ENCODE assay signal across 19 cellular contexts in genomic region chr2:137935591-137935990, GRCh38. TPM values are rescaled to one million over a fixed set of nuclear protein-coding genes. Genes with fewer than 3 reads are reported as not detected.
DNase-seq lines count a peak whose midpoint lies in the region; ATAC-seq and TF ChIP-seq lines count a peak whose summit lies in the region.
"Had no signal": no experiment of that assay in that cellular context is flagged by ENCODE, and none has a peak within 500 bp of the region (broad histone marks: within the 10 kb centered on the region; RNA-seq: fewer than 3 reads in every experiment).

No MANE protein-coding gene starts in this region.

- peaks cover 4% of the 10 kb centered on the region for H3K9me3 Mint-ChIP-seq in nephron progenitor cell
- peaks cover 0 to 4% (median 0%) of the 10 kb centered on the region in 3 donors for H3K9me3 Mint-ChIP-seq in T-cell
- no peaks in the 10 kb centered on the region for H3K9me3 Mint-ChIP-seq in activated T-helper 1 cell treated with anti-CD3 and anti-CD28 coated beads, Interleukin-12 subunit alpha, Interleukin-12 subunit beta, Interleukin-2, Interleukin-4 antibody, amounts not matched to agents 30 ng/mL and 10 ng/mL and 1 ng/mL, durations not matched to agents 14 hours and 24 hours and 36 hours
- H3K9me3 Mint-ChIP-seq in stimulated activated memory B cell treated with anti-CD40 and anti-IgM and Interleukin-4, amounts not matched to agents 10 μg/mL and 1 μg/mL and 100 μg/mL, for 72 hours, result no peaks in the 10 kb centered on the region
- H3K9me3 Mint-ChIP-seq: GM23338 had no signal

- ATAC-seq in T-cell (replicated peaks in 1 of 4), result no peak
- no peak for ATAC-seq in stimulated activated memory B cell treated with anti-CD40 and anti-IgM and Interleukin-4, amounts not matched to agents 10 μg/mL and 1 μg/mL and 100 μg/mL, for 72 hours
- ATAC-seq in HG03460 (IDR thresholded peaks at IDR 0.05; ENCODE audit: unreplicated experiment), result no peak
- ATAC-seq: GM23338, HCT116, HepG2 had no signal

- peaks cover 31% of the 10 kb centered on the region for H3K4me1 Mint-ChIP-seq in nephron progenitor cell
- H3K4me1 Mint-ChIP-seq in T-cell, result no peaks in the 10 kb centered on the region
- H3K4me1 Mint-ChIP-seq in activated T-helper 1 cell treated with anti-CD3 and anti-CD28 coated beads, Interleukin-12 subunit alpha, Interleukin-12 subunit beta, Interleukin-2, Interleukin-4 antibody, amounts not matched to agents 30 ng/mL and 10 ng/mL and 1 ng/mL, durations not matched to agents 14 hours and 24 hours and 36 hours (ENCODE audit: low read depth), result no peaks in the 10 kb centered on the region
- no peaks in the 10 kb centered on the region for H3K4me1 Mint-ChIP-seq in stimulated activated memory B cell treated with anti-CD40 and anti-IgM and Interleukin-4, amounts not matched to agents 10 μg/mL and 1 μg/mL and 100 μg/mL, for 72 hours
- H3K4me1 Mint-ChIP-seq: GM23338 had no signal

- DNase-seq in M059J (ENCODE audit: low read depth) (peak; percentile 26), amniotic epithelial cell (ENCODE audit: low read depth) (peak; percentile 97), nephron progenitor cell (no peak), T-cell (no peak)
- DNase-seq in activated T-helper 1 cell treated with anti-CD3 and anti-CD28 coated beads, Interleukin-12 subunit alpha, Interleukin-12 subunit beta, Interleukin-2, Interleukin-4 antibody, amounts not matched to agents 30 ng/mL and 10 ng/mL and 1 ng/mL, durations not matched to agents 14 hours and 24 hours and 36 hours (ENCODE audit: low spot score), result no peak
- DNase-seq: ACHN; BE2C; Caco-2; CD4-positive, alpha-beta T cell; DMS153; DMS79; GDM1; H7; HFFc6 had no signal

- H3K27me3 Mint-ChIP-seq in nephron progenitor cell (ENCODE audit: low read depth, poor library complexity) (no peaks in the 10 kb centered on the region), T-cell (no peaks in the 10 kb centered on the region)
- H3K27me3 Mint-ChIP-seq in activated T-helper 1 cell treated with anti-CD3 and anti-CD28 coated beads, Interleukin-12 subunit alpha, Interleukin-12 subunit beta, Interleukin-2, Interleukin-4 antibody, amounts not matched to agents 30 ng/mL and 10 ng/mL and 1 ng/mL, durations not matched to agents 14 hours and 24 hours and 36 hours (ENCODE audit: insufficient read depth), result no peaks in the 10 kb centered on the region
- H3K27me3 Mint-ChIP-seq in stimulated activated memory B cell treated with anti-CD40 and anti-IgM and Interleukin-4, amounts not matched to agents 10 μg/mL and 1 μg/mL and 100 μg/mL, for 72 hours, result no peaks in the 10 kb centered on the region

- POLR2A ChIA-PET in T-cell (lab: Charles Lee), result no interaction called here

- H3K36me3 Mint-ChIP-seq in nephron progenitor cell (ENCODE audit: low read depth), result no peaks in the 10 kb centered on the region
- no peaks in the 10 kb centered on the region for H3K36me3 Mint-ChIP-seq in T-cell
- no peaks in the 10 kb centered on the region for H3K36me3 Mint-ChIP-seq in activated T-helper 1 cell treated with anti-CD3 and anti-CD28 coated beads, Interleukin-12 subunit alpha, Interleukin-12 subunit beta, Interleukin-2, Interleukin-4 antibody, amounts not matched to agents 30 ng/mL and 10 ng/mL and 1 ng/mL, durations not matched to agents 14 hours and 24 hours and 36 hours (ENCODE audit: low read depth)
- no peaks in the 10 kb centered on the region for H3K36me3 Mint-ChIP-seq in stimulated activated memory B cell treated with anti-CD40 and anti-IgM and Interleukin-4, amounts not matched to agents 10 μg/mL and 1 μg/mL and 100 μg/mL, for 72 hours

- intact Hi-C loops in activated T-helper 1 cell treated with anti-CD3 and anti-CD28 coated beads, Interleukin-12 subunit alpha, Interleukin-12 subunit beta, Interleukin-2, Interleukin-4 antibody, amounts not matched to agents 30 ng/mL and 10 ng/mL and 1 ng/mL, durations not matched to agents 14 hours and 24 hours and 36 hours (cut with micrococcal nuclease), result no loop called here

- no peak overlapping the region for H3K4me3 Mint-ChIP-seq in nephron progenitor cell
- no peak overlapping the region for H3K4me3 Mint-ChIP-seq in T-cell
- H3K4me3 Mint-ChIP-seq in activated T-helper 1 cell treated with anti-CD3 and anti-CD28 coated beads, Interleukin-12 subunit alpha, Interleukin-12 subunit beta, Interleukin-2, Interleukin-4 antibody, amounts not matched to agents 30 ng/mL and 10 ng/mL and 1 ng/mL, durations not matched to agents 14 hours and 24 hours and 36 hours, result no peak overlapping the region
- H3K4me3 Mint-ChIP-seq in stimulated activated memory B cell treated with anti-CD40 and anti-IgM and Interleukin-4, amounts not matched to agents 10 μg/mL and 1 μg/mL and 100 μg/mL, for 72 hours, result no peak overlapping the region
- H3K4me3 Mint-ChIP-seq: CD4-positive, alpha-beta T cell; GM23338; HFFc6 had no signal

- TF ChIP-seq CTCF in nephron progenitor cell (IDR thresholded peaks at IDR 0.05), result no peak

- H3K27ac Mint-ChIP-seq in nephron progenitor cell (peak overlapping the region; percentile 35), T-cell (no peak overlapping the region)
- no peak overlapping the region for H3K27ac Mint-ChIP-seq in activated T-helper 1 cell treated with anti-CD3 and anti-CD28 coated beads, Interleukin-12 subunit alpha, Interleukin-12 subunit beta, Interleukin-2, Interleukin-4 antibody, amounts not matched to agents 30 ng/mL and 10 ng/mL and 1 ng/mL, durations not matched to agents 14 hours and 24 hours and 36 hours
- H3K27ac Mint-ChIP-seq in stimulated activated memory B cell treated with anti-CD40 and anti-IgM and Interleukin-4, amounts not matched to agents 10 μg/mL and 1 μg/mL and 100 μg/mL, for 72 hours, result no peak overlapping the region
- H3K27ac Mint-ChIP-seq: CD4-positive, alpha-beta T cell; GM23338; HFFc6 had no signal

- CTCF ChIA-PET in T-cell (lab: Charles Lee), result interaction anchor here in 1 of 2 donors (0.6 kb wide), 2 partner anchors 282 to 849 kb away, joined by 4 to 6 read pairs; no protein-coding TSS in a partner anchor

RNA-seq across cellular contexts. Expression of gene HNMT, which starts 28.7 kb away (rescaled TPM):
- total RNA-seq in M059J (2014; rRNA removed; shearing (Covaris generic)), result 9.7 and 9.8 TPM in 2 replicates
- total RNA-seq in T-cell, result under 1 TPM in 3 of 5 donors, not detected in 2; 0.15 to 0.39 (median 0.22) TPM
- total RNA-seq in activated T-helper 1 cell treated with anti-CD3 and anti-CD28 coated beads, Interleukin-12 subunit alpha, Interleukin-12 subunit beta, Interleukin-2, Interleukin-4 antibody, amounts not matched to agents 30 ng/mL and 10 ng/mL and 1 ng/mL, durations not matched to agents 14 hours and 24 hours and 36 hours, result not detected in 2 replicates

Comparison
In these comparisons a context has a peak if more than half of its experiments do, and no peak if none do; other contexts are left out.
1. DNase-seq: peak in M059J (single experiment) and amniotic epithelial cell (single experiment); none in nephron progenitor cell (single experiment), T-cell (0 of 34) and activated T-helper 1 cell treated with anti-CD3 and anti-CD28 coated beads, Interleukin-12 subunit alpha, Interleukin-12 subunit beta, Interleukin-2, Interleukin-4 antibody, amounts not matched to agents 30 ng/mL and 10 ng/mL and 1 ng/mL, durations not matched to agents 14 hours and 24 hours and 36 hours (single experiment).